In the genomic region with DNA sequence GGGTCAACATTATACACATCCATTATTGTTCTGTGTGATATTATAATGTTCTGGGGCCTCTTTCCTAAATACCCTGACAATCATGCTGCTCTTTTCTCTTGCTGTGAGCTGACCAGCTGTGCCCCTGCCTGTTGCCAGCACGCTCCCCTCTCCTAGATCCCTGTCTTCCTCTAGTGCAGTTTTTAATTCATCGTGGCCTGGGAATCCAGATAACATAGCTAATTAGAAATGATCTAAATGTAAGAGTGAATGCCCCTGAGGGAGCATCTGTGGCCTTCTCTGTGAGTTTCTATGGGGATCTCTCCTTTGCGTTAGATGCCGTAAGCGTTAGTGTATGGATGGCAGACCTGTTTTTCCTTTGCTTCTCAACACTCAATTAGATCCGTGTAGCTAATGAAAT, we compare ENCODE assay signal across 14 cellular contexts.
A peak's percentile ranks its signal among the peaks of the same experiment; 100 is the strongest.
DNase-seq lines count a peak whose midpoint lies in the region; ATAC-seq and TF ChIP-seq lines count a peak whose summit lies in the region.
"Had no signal": no experiment of that assay in that cellular context is flagged by ENCODE, and none has a peak within 500 bp of the region (broad histone marks: within the 10 kb centered on the region; RNA-seq: fewer than 3 reads in every experiment).

No MANE protein-coding gene starts in this region.

- peak overlapping the region in 1 of 7 donors; percentile 2 for H3K27ac Mint-ChIP-seq in CD4-positive, alpha-beta memory T cell
- H3K27ac Mint-ChIP-seq: T-helper 1 cell treated with Interleukin-12 subunit alpha and Interleukin-12 subunit beta and Interleukin-4 antibody, amounts not matched to agents 30 μg/mL and 1 μg/mL, for 36 hours had no signal

- H3K27ac ChIP-seq in SJCRH30 = peak overlapping the region; percentile 96
- peak overlapping the region; percentile 48 for H3K27ac ChIP-seq in colonic mucosa
- peak overlapping the region; percentile 54 to 74 for H3K27ac ChIP-seq in mucosa of rectum (ENCODE audit: low read depth in 2 of 2, low read length in 2 of 2)
- no peak overlapping the region for H3K27ac ChIP-seq in caudate nucleus (ENCODE audit: low read depth, low read length)
- no peak overlapping the region for H3K27ac ChIP-seq in CD4-positive, alpha-beta memory T cell (ENCODE audit: low read depth, low read length)
- H3K27ac ChIP-seq: KMS-11 had no signal

- peaks cover 0 to 2% of the 10 kb centered on the region in 2 donors for H3K27me3 Mint-ChIP-seq in CD4-positive, alpha-beta memory T cell

- H3K9ac ChIP-seq in colonic mucosa (ENCODE audit: low read depth in 2 of 2, low read length in 2 of 2) (no peak overlapping the region), mucosa of rectum (ENCODE audit: low read depth in 1 of 2, low read length in 2 of 2) (no peak overlapping the region), skeletal muscle satellite cell (ENCODE audit: low read depth, low read length) (peak overlapping the region; percentile 84)
- H3K9ac ChIP-seq: KMS-11 had no signal

- H3K36me3 Mint-ChIP-seq in CD4-positive, alpha-beta memory T cell = no peaks in the 10 kb centered on the region

- H3K36me3 ChIP-seq in SJCRH30 (no peaks in the 10 kb centered on the region), colonic mucosa (no peaks in the 10 kb centered on the region), mucosa of rectum (ENCODE audit: control insufficient read depth in 2 of 2, insufficient read depth in 2 of 2, low read length in 2 of 2) (no peaks in the 10 kb centered on the region), skeletal muscle satellite cell (ENCODE audit: insufficient read depth, low read length) (no peaks in the 10 kb centered on the region)
- no peaks in the 10 kb centered on the region for H3K36me3 ChIP-seq in CD4-positive, alpha-beta memory T cell (ENCODE audit: insufficient read depth, low read length)
- H3K36me3 ChIP-seq: BE2C had no signal

- POLR2A ChIA-PET in CD4-positive, alpha-beta memory T cell (lab: Charles Lee; ENCODE audit: partially characterized antibody) = no interaction called here

- H3K27me3 ChIP-seq in SJCRH30 (no peaks in the 10 kb centered on the region), colonic mucosa (no peaks in the 10 kb centered on the region), mucosa of rectum (ENCODE audit: control insufficient read depth in 2 of 2, insufficient read depth in 2 of 2, low read length in 2 of 2) (no peaks in the 10 kb centered on the region), skeletal muscle satellite cell (ENCODE audit: control insufficient read depth, insufficient read depth, low read length) (no peaks in the 10 kb centered on the region)
- no peaks in the 10 kb centered on the region for H3K27me3 ChIP-seq in CD4-positive, alpha-beta memory T cell (ENCODE audit: insufficient read depth, low read length)
- H3K27me3 ChIP-seq: BE2C had no signal

- H3K4me2 ChIP-seq in skeletal muscle satellite cell (ENCODE audit: low read length) = peak overlapping the region; percentile 29
- H3K4me2 ChIP-seq: KMS-11 had no signal

- peaks cover 47% of the 10 kb centered on the region for H3K4me1 ChIP-seq in SJCRH30
- H3K4me1 ChIP-seq in colonic mucosa = no peaks in the 10 kb centered on the region
- no peaks in the 10 kb centered on the region for H3K4me1 ChIP-seq in mucosa of rectum (ENCODE audit: control insufficient read depth in 2 of 2, insufficient read depth in 2 of 2, low read length in 2 of 2)
- peaks cover 53% of the 10 kb centered on the region for H3K4me1 ChIP-seq in skeletal muscle satellite cell (ENCODE audit: control insufficient read depth, insufficient read depth, low read length)
- H3K4me1 ChIP-seq in CD4-positive, alpha-beta memory T cell (ENCODE audit: insufficient read depth, low read length) = no peaks in the 10 kb centered on the region
- H3K4me1 ChIP-seq: BE2C had no signal

- DNase-seq in SJCRH30 (peak; percentile 66 to 82), colonic mucosa (no peak), caudate nucleus (lab: John Stamatoyannopoulos, UW) (no peak), left lobe of liver (ENCODE audit: low spot score) (no peak)
- no peak for DNase-seq in CD4-positive, alpha-beta memory T cell
- DNase-seq in activated CD4-positive, alpha-beta T cell treated with anti-CD3 and anti-CD28 coated beads, Interleukin-2, amount 50 U/mL, for 48 hours = no peak
- DNase-seq: activated CD8-positive, alpha-beta memory T cell treated with anti-CD3 and anti-CD28 coated beads for 24 hours; BE2C; DMS 273 treated with DMSO at 0.1 percent for 48 hours; NCI-H1092 treated with DMSO at 0.1 percent for 48 hours had no signal

- CTCF ChIA-PET in CD4-positive, alpha-beta memory T cell (lab: Charles Lee; ENCODE audit: partially characterized antibody) = no interaction called here

- H3K4me3 Mint-ChIP-seq in CD4-positive, alpha-beta memory T cell = no peak overlapping the region
- H3K4me3 Mint-ChIP-seq: T-helper 1 cell treated with Interleukin-12 subunit alpha and Interleukin-12 subunit beta and Interleukin-4 antibody, amounts not matched to agents 30 μg/mL and 1 μg/mL, for 36 hours had no signal

- H3K9me3 Mint-ChIP-seq in CD4-positive, alpha-beta memory T cell = peaks cover 0 to 4% (median 2%) of the 10 kb centered on the region in 8 donors
- H3K9me3 Mint-ChIP-seq: T-helper 1 cell treated with Interleukin-12 subunit alpha and Interleukin-12 subunit beta and Interleukin-4 antibody, amounts not matched to agents 30 μg/mL and 1 μg/mL, for 36 hours had no signal

- ATAC-seq in left lobe of liver = no peak

- H3K4me3 ChIP-seq in SJCRH30 = no peak overlapping the region
- no peak overlapping the region for H3K4me3 ChIP-seq in colonic mucosa
- no peak overlapping the region for H3K4me3 ChIP-seq in mucosa of rectum (ENCODE audit: low read length in 2 of 2)
- H3K4me3 ChIP-seq in skeletal muscle satellite cell (ENCODE audit: low read length) = peak overlapping the region; percentile 5
- no peak overlapping the region for H3K4me3 ChIP-seq in CD4-positive, alpha-beta memory T cell (ENCODE audit: low read length in 2 of 2)

- intact Hi-C loops in colonic mucosa (cut with DNase I) = no loop called here
- intact Hi-C loops in CD4-positive, alpha-beta memory T cell (cut with micrococcal nuclease) = no loop called here

- TF ChIP-seq CTCF in colonic mucosa (IDR thresholded peaks at IDR 0.05) = no peak

- H3K9me3 ChIP-seq in SJCRH30 (replicated peaks) (no peaks in the 10 kb centered on the region), colonic mucosa (no peaks in the 10 kb centered on the region), mucosa of rectum (ENCODE audit: control insufficient read depth in 2 of 2, low read length in 2 of 2) (no peaks in the 10 kb centered on the region), skeletal muscle satellite cell (replicated peaks; ENCODE audit: low read length) (no peaks in the 10 kb centered on the region)
- H3K9me3 ChIP-seq in CD4-positive, alpha-beta memory T cell (ENCODE audit: control insufficient read depth in 1 of 2, low read length in 2 of 2) = no peaks in the 10 kb centered on the region
- H3K9me3 ChIP-seq: BE2C had no signal

- no peaks in the 10 kb centered on the region for H3K4me1 Mint-ChIP-seq in CD4-positive, alpha-beta memory T cell

Comparison
In these comparisons a context has a peak if more than half of its experiments do, and no peak if none do; other contexts are left out.
1. DNase-seq: peak in SJCRH30 (2 of 2); none in colonic mucosa (single experiment), caudate nucleus (0 of 61), CD4-positive, alpha-beta memory T cell (0 of 5), left lobe of liver (single experiment) and activated CD4-positive, alpha-beta T cell treated with anti-CD3 and anti-CD28 coated beads, Interleukin-2, amount 50 U/mL, for 48 hours (0 of 2).
2. H3K27ac ChIP-seq: peak in SJCRH30 (single experiment), colonic mucosa (single experiment) and mucosa of rectum (2 of 2); none in caudate nucleus (single experiment) and CD4-positive, alpha-beta memory T cell (single experiment).